In the genomic region with DNA sequence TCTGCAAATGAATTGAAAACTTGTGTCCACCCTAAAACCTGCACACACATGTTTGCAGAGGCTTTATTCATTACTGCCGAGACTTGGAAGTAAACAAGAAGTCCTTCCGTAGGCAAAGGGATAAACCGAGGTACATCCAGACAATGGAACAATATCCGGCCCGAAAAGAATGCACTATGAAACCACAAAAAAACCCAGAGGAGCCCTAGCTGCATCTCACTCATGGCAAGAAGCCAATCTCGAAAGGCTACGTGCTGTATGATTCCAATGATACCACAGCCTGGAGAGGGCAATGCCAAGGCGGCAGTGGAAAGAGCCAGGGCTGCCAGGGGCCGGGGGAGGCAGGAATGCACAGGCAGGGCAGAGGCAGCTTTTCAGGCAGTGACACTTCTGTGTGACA, we compare ENCODE assay signal across 10 cellular contexts. TPM values are rescaled to one million over a fixed set of nuclear protein-coding genes. Genes with fewer than 3 reads are reported as not detected.
DNase-seq lines count a peak whose midpoint lies in the region; ATAC-seq, FAIRE-seq and TF ChIP-seq lines count a peak whose summit lies in the region.
"Had no signal": no experiment of that assay in that cellular context is flagged by ENCODE, and none has a peak within 500 bp of the region (broad histone marks: within the 10 kb centered on the region; RNA-seq: fewer than 3 reads in every experiment).

No MANE protein-coding gene starts in this region.

- no peak for ATAC-seq in activated CD4-positive, CD25-positive, alpha-beta regulatory T cell treated with anti-CD3 and anti-CD28 coated beads, Interleukin-2, amount 50 U/mL, for 24 hours
- no peak for ATAC-seq in HG02763 (IDR thresholded peaks at IDR 0.05; ENCODE audit: unreplicated experiment)

- peak; percentile 83 for FAIRE-seq in RCC 7860 (lab: Jason Lieb, UNC)

- no peaks in the 10 kb centered on the region for H3K36me3 ChIP-seq in spleen

- no peak for TF ChIP-seq POLR2A in spleen (IDR thresholded peaks at IDR 0.05)

- peaks cover 0 to 4% (median 0%) of the 10 kb centered on the region in 7 donors for H3K27me3 ChIP-seq in spleen (replicated peaks in 1 of 7)

- H3K4me1 ChIP-seq in spleen, result peaks cover 0 to 4% (median 2%) of the 10 kb centered on the region in 6 donors

- no peak overlapping the region for H3K4me3 ChIP-seq in spleen

- DNase-seq in activated CD4-positive, CD25-positive, alpha-beta regulatory T cell treated with anti-CD3 and anti-CD28 coated beads, Interleukin-2, amount 50 U/mL, for 72 hours, result peak; percentile 13
- DNase-seq in RCC 7860 (ENCODE audit: low spot score) (peak; percentile 72), fibroblast of peridontal ligament (ENCODE audit: extremely low read depth) (peak; percentile 59), spleen (peak; percentile 43), HuH-7.5 (ENCODE audit: low spot score) (no peak), OCI-M2 (lab: John Stamatoyannopoulos, UW; ENCODE audit: unreplicated experiment) (no peak)
- DNase-seq: HFFc6 had no signal

- WGBS in spleen, 5 donors, result 58 to 82% (median 71%) methylated on average over 9 of the region's 9 CpGs

- intact Hi-C loops in spleen (cut with DNase I; ENCODE audit: low total_unique reads), result no loop called here

- TF ChIP-seq CTCF in spleen (IDR thresholded peaks at IDR 0.05 in 8 of 11, conservative IDR thresholded peaks at IDR 0.05 in 3 of 11), result no peak

- no peaks in the 10 kb centered on the region for H3K9me3 ChIP-seq in spleen

- H3K27ac ChIP-seq in spleen, result no peak overlapping the region

RNA-seq across cellular contexts. Expression of gene MRPL23, which starts 3.2 kb away (rescaled TPM):
- total RNA-seq in spleen, result 10 to 100 TPM; 32.5 to 75.2 (median 44.5) TPM
- 100 to 1,000 TPM in 2 of 3 donors, 10 to 100 TPM in 1; 58.7 to 160 (median 122) TPM for polyA plus RNA-seq in spleen

RNA-seq across cellular contexts. Expression of gene TNNT3, which starts 24.5 kb away (rescaled TPM):
- 1 to 10 TPM in 5 of 7 donors, under 1 TPM in 1, not detected in 1; 0.97 to 4.9 (median 1.9) TPM for total RNA-seq in spleen
- 1 to 10 TPM in 2 of 3 donors, under 1 TPM in 1; 0.64 to 4.4 (median 3.5) TPM for polyA plus RNA-seq in spleen
- total RNA-seq: epithelial cell of proximal tubule, HFFc6 had no signal

RNA-seq across cellular contexts. Expression of gene PRR33, which starts 52.3 kb away (rescaled TPM):
- total RNA-seq in spleen, result not detected
- polyA plus RNA-seq in spleen, result under 1 TPM; 0.03 to 0.64 (median 0.20) TPM
- total RNA-seq: epithelial cell of proximal tubule, HFFc6 had no signal

RNA-seq across cellular contexts. Expression of gene H19, which starts 53.7 kb away (rescaled TPM):
- 100 to 1,000 TPM in 3 of 7 donors, 10 to 100 TPM in 4; 21.0 to 620 (median 79.7) TPM for total RNA-seq in spleen
- polyA plus RNA-seq in spleen, result 100 to 1,000 TPM in 2 of 3 donors, 10 to 100 TPM in 1; 10.1 to 104 (median 101) TPM

Comparison
In these comparisons a context has a peak if more than half of its experiments do, and no peak if none do; other contexts are left out.
1. DNase-seq: peak in activated CD4-positive, CD25-positive, alpha-beta regulatory T cell treated with anti-CD3 and anti-CD28 coated beads, Interleukin-2, amount 50 U/mL, for 72 hours (single experiment), RCC 7860 (single experiment), fibroblast of peridontal ligament (single experiment) and spleen (single experiment); none in HuH-7.5 (single experiment) and OCI-M2 (single experiment).